10 cellular contexts compared by ENCODE assay signal in genomic region chr4:33160126-33160525, GRCh38.
A peak's percentile ranks its signal among the peaks of the same experiment; 100 is the strongest.
DNase-seq lines count a peak whose midpoint lies in the region; ATAC-seq and TF ChIP-seq lines count a peak whose summit lies in the region.
"Had no signal": no experiment of that assay in that cellular context is flagged by ENCODE, and none has a peak within 500 bp of the region (broad histone marks: within the 10 kb centered on the region; RNA-seq: fewer than 3 reads in every experiment).

No MANE protein-coding gene starts in this region.

- H3K9me3 ChIP-seq in cardiac muscle cell (ENCODE audit: low read depth) (no peaks in the 10 kb centered on the region), upper lobe of right lung (no peaks in the 10 kb centered on the region)
- H3K9me3 ChIP-seq: adrenal gland had no signal

- H3K4me1 ChIP-seq in cardiac muscle cell (ENCODE audit: low read depth): no peaks in the 10 kb centered on the region
- H3K4me1 ChIP-seq in upper lobe of right lung: no peaks in the 10 kb centered on the region
- H3K4me1 ChIP-seq: adrenal gland had no signal

- intact Hi-C loops in Right ventricle myocardium inferior (cut with DNase I) (no loop called here), upper lobe of right lung (cut with DNase I) (no loop called here)

- H3K27ac ChIP-seq in cardiac muscle cell: no peak overlapping the region
- H3K27ac ChIP-seq in upper lobe of right lung: no peak overlapping the region
- H3K27ac ChIP-seq: adrenal gland had no signal

- TF ChIP-seq CTCF in cardiac muscle cell (IDR thresholded peaks at IDR 0.05; ENCODE audit: low read depth, low read length) (peak; percentile 72), upper lobe of right lung (IDR thresholded peaks at IDR 0.05) (peak; percentile 27)

- H3K4me3 ChIP-seq in cardiac muscle cell (no peak overlapping the region), upper lobe of right lung (no peak overlapping the region)
- H3K4me3 ChIP-seq: adrenal gland had no signal

- H3K36me3 ChIP-seq in cardiac muscle cell (no peaks in the 10 kb centered on the region), upper lobe of right lung (no peaks in the 10 kb centered on the region)
- H3K36me3 ChIP-seq: adrenal gland had no signal

- H3K27me3 ChIP-seq in cardiac muscle cell (no peaks in the 10 kb centered on the region), upper lobe of right lung (no peaks in the 10 kb centered on the region)

- DNase-seq in cardiac muscle cell (ENCODE audit: low read depth in 1 of 2, low spot score in 1 of 2): peak; percentile 50 to 81
- DNase-seq in Right ventricle myocardium inferior (ENCODE audit: missing footprints): no peak
- DNase-seq in M059J (ENCODE audit: low read depth): peak; percentile 15
- peak; percentile 47 for DNase-seq in dedifferentiated amniotic fluid mesenchymal stem cell (ENCODE audit: extremely low spot score)
- DNase-seq in upper lobe of right lung: no peak
- no peak for DNase-seq in SKM-1 treated with dmso at 0.1 percent for 144 hours (lab: John Stamatoyannopoulos, UW; ENCODE audit: unreplicated experiment)
- no peak for DNase-seq in midbrain (lab: John Stamatoyannopoulos, UW)
- DNase-seq in activated gamma-delta T cell treated with Interleukin-2 at 50 U/mL for 16 hours: no peak
- DNase-seq: adrenal gland, Calu3 had no signal

- ATAC-seq in Right ventricle myocardium inferior (no peak), upper lobe of right lung (peak; percentile 49)

Comparison
In these comparisons a context has a peak if more than half of its experiments do, and no peak if none do; other contexts are left out.
1. DNase-seq: peak in cardiac muscle cell (2 of 2), M059J (single experiment) and dedifferentiated amniotic fluid mesenchymal stem cell (single experiment); none in Right ventricle myocardium inferior (single experiment), upper lobe of right lung (single experiment), SKM-1 treated with dmso at 0.1 percent for 144 hours (single experiment), midbrain (single experiment) and activated gamma-delta T cell treated with Interleukin-2 at 50 U/mL for 16 hours (single experiment).